31 cellular contexts compared by ENCODE assay signal in the genomic region with DNA sequence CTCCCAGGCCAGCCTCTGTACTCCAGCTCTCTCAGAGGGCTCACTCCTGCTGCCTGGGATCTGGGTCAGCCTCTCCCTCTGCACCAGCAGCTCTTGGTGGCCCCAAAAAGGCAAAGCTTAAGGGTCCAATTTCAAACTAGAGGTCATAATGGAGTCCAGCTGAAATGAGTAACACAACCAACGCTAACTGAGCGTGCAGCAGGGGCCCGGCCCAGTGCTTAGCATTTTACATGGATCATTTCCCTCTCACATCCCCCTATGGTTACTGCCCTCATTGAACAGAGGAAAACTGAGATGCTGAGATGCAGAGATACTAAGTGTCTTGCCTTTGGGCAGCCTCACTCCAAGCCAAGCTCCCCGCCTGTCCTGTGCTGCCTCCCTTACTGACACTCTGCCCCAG. TPM values are rescaled to one million over a fixed set of nuclear protein-coding genes. Genes with fewer than 3 reads are reported as not detected.
DNase-seq lines count a peak whose midpoint lies in the region; ATAC-seq and TF ChIP-seq lines count a peak whose summit lies in the region.
"Had no signal": no experiment of that assay in that cellular context is flagged by ENCODE, and none has a peak within 500 bp of the region (broad histone marks: within the 10 kb centered on the region; RNA-seq: fewer than 3 reads in every experiment).

No MANE protein-coding gene starts in this region.

- CTCF ChIA-PET in MCF 10A (lab: Yijun Ruan, JAX): interaction anchor here (0.6 to 7.0 kb wide), 5 partner anchors 9 to 237 kb away, joined by 3 to 70 read pairs (median 3); no protein-coding TSS in a partner anchor

- H3K4me3 ChIP-seq in left ventricle myocardium inferior: no peak overlapping the region
- no peak overlapping the region for H3K4me3 ChIP-seq in SJCRH30
- H3K4me3 ChIP-seq: ascending aorta, GM23338, lower lobe of right lung, Peyer's patch, right atrium auricular region, spleen, stomach, tibial artery had no signal

- H3K27me3 ChIP-seq in left ventricle myocardium inferior (ENCODE audit: low read depth): no peaks in the 10 kb centered on the region
- no peaks in the 10 kb centered on the region for H3K27me3 ChIP-seq in SJCRH30
- H3K27me3 ChIP-seq: ascending aorta, Peyer's patch, right atrium auricular region, spleen, stomach, tibial artery had no signal

- H3K9me3 ChIP-seq in left ventricle myocardium inferior (replicated peaks): no peaks in the 10 kb centered on the region
- H3K9me3 ChIP-seq in SJCRH30 (replicated peaks): no peaks in the 10 kb centered on the region
- H3K9me3 ChIP-seq: ascending aorta, lower lobe of right lung, Peyer's patch, right atrium auricular region, spleen, stomach, tibial artery had no signal

- BruUV-seq in MCF 10A (replicated peaks; lab: Mats Ljungman, UMichigan): no TSS peak

- POLR2A ChIA-PET in MCF 10A (lab: Yijun Ruan, JAX): interaction anchor here (0.9 to 3.1 kb wide), 6 partner anchors 10 to 237 kb away, joined by 3 to 11 read pairs (median 5); no protein-coding TSS in a partner anchor

- H3K36me3 ChIP-seq in left ventricle myocardium inferior (peaks cover 41% of the 10 kb centered on the region), SJCRH30 (no peaks in the 10 kb centered on the region)

- H3K4me3 Mint-ChIP-seq in chondrocyte (ENCODE audit: unreplicated experiment) (no peak overlapping the region), nephron progenitor cell (no peak overlapping the region), MCF 10A (ENCODE audit: unreplicated experiment) (no peak overlapping the region)
- H3K4me3 Mint-ChIP-seq: activated CD4-positive, alpha-beta T cell treated with anti-CD3 and anti-CD28 coated beads, Interleukin-2, amount 10 ng/mL, durations not matched to agents 7 days and 5 days; activated naive CD8-positive, alpha-beta T cell; dendritic cell treated with granulocyte-macrophage colony-stimulating factor and Interleukin-4, amounts not matched to agents 40 ng/mL and 50 ng/mL, for 4 days; endodermal cell; GM23338; naive thymus-derived CD8-positive, alpha-beta T cell had no signal

- no peaks in the 10 kb centered on the region for H3K9me3 Mint-ChIP-seq in chondrocyte (ENCODE audit: low read depth)
- no peaks in the 10 kb centered on the region for H3K9me3 Mint-ChIP-seq in nephron progenitor cell
- no peaks in the 10 kb centered on the region for H3K9me3 Mint-ChIP-seq in MCF 10A (ENCODE audit: unreplicated experiment)
- H3K9me3 Mint-ChIP-seq: activated CD4-positive, alpha-beta T cell treated with anti-CD3 and anti-CD28 coated beads, Interleukin-2, amount 10 ng/mL, durations not matched to agents 7 days and 5 days; dendritic cell treated with granulocyte-macrophage colony-stimulating factor and Interleukin-4, amounts not matched to agents 40 ng/mL and 50 ng/mL, for 4 days; endodermal cell; GM23338; naive thymus-derived CD8-positive, alpha-beta T cell had no signal

- H3K4me1 ChIP-seq in left ventricle myocardium inferior: no peaks in the 10 kb centered on the region
- H3K4me1 ChIP-seq in SJCRH30: peaks cover 7% of the 10 kb centered on the region; the same call in 1 of the 2 replicates
- H3K4me1 ChIP-seq: ascending aorta, lower lobe of right lung, spleen had no signal

- H3K27ac Mint-ChIP-seq in chondrocyte (ENCODE audit: unreplicated experiment) (peak overlapping the region; percentile 96), nephron progenitor cell (peak overlapping the region; percentile 57), MCF 10A (ENCODE audit: low read depth, unreplicated experiment) (no peak overlapping the region)
- H3K27ac Mint-ChIP-seq: activated CD4-positive, alpha-beta T cell treated with anti-CD3 and anti-CD28 coated beads, Interleukin-2, amount 10 ng/mL, durations not matched to agents 7 days and 5 days; activated naive CD8-positive, alpha-beta T cell; dendritic cell treated with granulocyte-macrophage colony-stimulating factor and Interleukin-4, amounts not matched to agents 40 ng/mL and 50 ng/mL, for 4 days; endodermal cell had no signal

- DNase-seq in Right ventricle myocardium inferior (ENCODE audit: missing footprints) (peak; percentile 18), left ventricle myocardium inferior (no peak), chondrocyte (ENCODE audit: low spot score) (no peak), nephron progenitor cell (no peak), SJCRH30 (no peak), NCI-H1092 treated with DMSO at 0.1 percent for 48 hours (lab: John Stamatoyannopoulos, UW) (no peak), COLO668 (lab: John Stamatoyannopoulos, UW; ENCODE audit: unreplicated experiment) (no peak), MCF 10A (ENCODE audit: unreplicated experiment) (no peak)
- DNase-seq: 8988T; activated CD4-positive, alpha-beta T cell treated with anti-CD3 and anti-CD28 coated beads, Interleukin-2, amount 10 ng/mL, durations not matched to agents 7 days and 5 days; activated effector memory CD4-positive, alpha-beta T cell treated with anti-CD3 and anti-CD28 coated beads, Interleukin-2, amount 50 U/mL, for 16 hours; activated T-cell treated with anti-CD3 and anti-CD28 coated beads, Interleukin-2, amount 50 U/mL, for 1 hour; Calu3; central memory CD4-positive, alpha-beta T cell; DMS79 treated with DMSO at 0.1 percent for 48 hours; endodermal cell; GDM1; lower lobe of right lung; naive thymus-derived CD8-positive, alpha-beta T cell; NCI-H774; Peyer's patch; spleen; stimulated activated CD4-positive, alpha-beta T cell treated with anti-CD3 and anti-CD28 coated beads, Interleukin-2, amount 100 ng/mL, for 24 hours; stomach; T-helper 1 cell; tibial artery had no signal

- intact Hi-C loops in Right ventricle myocardium inferior (cut with DNase I) (no loop called here), left ventricle myocardium inferior (cut with micrococcal nuclease) (no loop called here), MCF 10A (cut with micrococcal nuclease) (no loop called here)

- peaks cover 47% of the 10 kb centered on the region for H3K4me1 Mint-ChIP-seq in chondrocyte (ENCODE audit: low read depth)
- peaks cover 17% of the 10 kb centered on the region for H3K4me1 Mint-ChIP-seq in nephron progenitor cell
- H3K4me1 Mint-ChIP-seq in MCF 10A (ENCODE audit: insufficient read depth, unreplicated experiment): peaks cover 18% of the 10 kb centered on the region

- H3K27me3 Mint-ChIP-seq in chondrocyte (ENCODE audit: low read depth): no peaks in the 10 kb centered on the region
- peaks cover 3% of the 10 kb centered on the region for H3K27me3 Mint-ChIP-seq in nephron progenitor cell (ENCODE audit: low read depth, poor library complexity)
- no peaks in the 10 kb centered on the region for H3K27me3 Mint-ChIP-seq in MCF 10A (ENCODE audit: insufficient read depth, unreplicated experiment)
- H3K27me3 Mint-ChIP-seq: activated CD4-positive, alpha-beta T cell treated with anti-CD3 and anti-CD28 coated beads, Interleukin-2, amount 10 ng/mL, durations not matched to agents 7 days and 5 days; activated naive CD8-positive, alpha-beta T cell; dendritic cell treated with granulocyte-macrophage colony-stimulating factor and Interleukin-4, amounts not matched to agents 40 ng/mL and 50 ng/mL, for 4 days; naive thymus-derived CD8-positive, alpha-beta T cell had no signal

- TF ChIP-seq CTCF in left ventricle myocardium inferior (IDR thresholded peaks at IDR 0.05; ENCODE audit: borderline replicate concordance) (no peak), chondrocyte (IDR thresholded peaks at IDR 0.05) (no peak), nephron progenitor cell (IDR thresholded peaks at IDR 0.05) (no peak), MCF 10A (IDR thresholded peaks at IDR 0.05; ENCODE audit: unreplicated experiment) (no peak)

- H3K27ac ChIP-seq in left ventricle myocardium inferior (replicated peaks) (no peak overlapping the region), SJCRH30 (no peak overlapping the region)
- H3K27ac ChIP-seq: ascending aorta, lower lobe of right lung, right atrium auricular region, spleen, tibial artery had no signal

- no peak for ATAC-seq in Right ventricle myocardium inferior
- ATAC-seq: naive thymus-derived CD8-positive, alpha-beta T cell had no signal

- H3K36me3 Mint-ChIP-seq in chondrocyte (ENCODE audit: low read depth) (peaks cover 17% of the 10 kb centered on the region), nephron progenitor cell (ENCODE audit: low read depth) (peaks cover 21% of the 10 kb centered on the region), MCF 10A (ENCODE audit: insufficient read depth, unreplicated experiment) (peaks cover 36% of the 10 kb centered on the region)

RNA-seq across cellular contexts. Expression of gene VAC14, which starts 39.3 kb away (rescaled TPM):
- total RNA-seq in Right ventricle myocardium inferior (21.7 TPM), left ventricle myocardium inferior (21.0 TPM), chondrocyte (35.6 to 40.3 TPM (median 37.9 TPM) in 3 replicates), MCF 10A (2022) (25.5 and 47.9 TPM in 2 replicates)
- total RNA-seq in SJCRH30 (2014; rRNA removed; shearing (Covaris generic)): 21.3 and 24.4 TPM in 2 replicates
